ENCODE assay signal across 28 cellular contexts in the genomic region with DNA sequence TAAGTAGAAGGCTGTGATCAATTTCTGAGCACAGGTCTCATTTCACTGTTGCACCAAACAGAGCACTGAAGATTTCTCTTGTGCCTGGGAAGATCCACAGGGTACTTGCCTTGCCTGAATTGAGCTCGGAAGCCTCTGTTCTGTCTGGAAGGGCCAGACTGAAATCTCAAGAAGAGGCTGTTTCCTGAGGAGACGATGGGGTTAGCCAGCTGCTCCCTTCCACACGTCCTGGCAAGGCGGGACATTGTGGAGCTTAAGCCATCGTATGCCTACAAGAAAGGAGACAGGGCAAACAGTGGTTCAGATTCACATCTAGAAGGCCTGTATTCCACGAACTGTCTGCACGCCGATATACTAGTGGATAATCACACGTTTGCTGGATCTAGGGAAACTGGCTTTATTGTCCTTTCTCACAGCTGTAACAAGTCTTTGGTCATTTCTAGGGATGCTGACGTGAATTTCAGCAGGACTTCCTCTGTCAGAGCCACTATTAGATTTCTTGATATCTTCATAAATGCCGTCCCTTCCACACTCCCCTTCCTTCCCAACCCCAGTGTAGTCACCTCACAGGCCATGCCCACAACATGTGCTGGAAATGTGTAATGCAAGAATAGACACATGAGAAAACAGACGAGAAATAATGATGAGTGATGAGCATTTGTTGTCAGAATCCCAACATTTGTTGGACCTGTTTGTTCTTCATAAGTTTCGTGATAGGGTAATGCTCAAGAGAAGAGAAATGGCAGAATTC.
"Had no signal": no experiment of that assay in that cellular context is flagged by ENCODE, and none has a peak within 500 bp of the region (broad histone marks: within the 10 kb centered on the region; RNA-seq: fewer than 3 reads in every experiment).

No MANE protein-coding gene starts in this region.

- H3K27ac ChIP-seq: ascending aorta, breast epithelium, left lung, neutrophil, pancreas, psoas muscle, right lobe of liver, SJSA1, testis, upper lobe of left lung had no signal

- H3K4me3 ChIP-seq: ascending aorta, breast epithelium, coronary artery, left lung, mucosa of descending colon, pancreas, psoas muscle, right lobe of liver, SJSA1, skin epidermis, testis, upper lobe of left lung had no signal

- DNase-seq: activated CD4-positive, alpha-beta T cell treated with anti-CD3 and anti-CD28 coated beads for 1 hour; activated CD4-positive, alpha-beta T cell treated with anti-CD3 and anti-CD28 coated beads, Interleukin-2, amount 50 U/mL, for 1 hour; activated CD8-positive, alpha-beta T cell treated with anti-CD3 and anti-CD28 coated beads, Interleukin-2, amount 10 ng/mL, durations not matched to agents 7 days and 5 days; activated gamma-delta T cell treated with Interleukin-2 at 50 U/mL for 16 hours; cerebellar nuclear complex; endodermal cell; glutamatergic neuron; hippocampal formation; kidney glomerular epithelial cell; left lung; mucosa of descending colon; pancreas; psoas muscle; right lobe of liver; stimulated activated CD4-positive, alpha-beta T cell treated with anti-CD3 and anti-CD28 coated beads, Interleukin-15, amount 100 ng/mL, for 24 hours; stimulated activated CD8-positive, alpha-beta memory T cell treated with anti-CD3 and anti-CD28 coated beads, Interleukin-4, amount 100 ng/mL, for 48 hours; stimulated activated naive B cell treated with anti-CD40 and anti-IgM and Interleukin-4, amounts not matched to agents 10 μg/mL and 1 μg/mL and 100 μg/mL, for 72 hours; T-helper 1 cell; testis; upper lobe of left lung had no signal

- H3K4me1 Mint-ChIP-seq: stimulated activated naive B cell treated with anti-CD40 and anti-IgM and Interleukin-4, amounts not matched to agents 10 μg/mL and 1 μg/mL and 100 μg/mL, for 72 hours had no signal

- FAIRE-seq: frontal cortex, pancreas had no signal

- ATAC-seq: activated CD8-positive, alpha-beta T cell treated with anti-CD3 and anti-CD28 coated beads, Interleukin-2, amount 10 ng/mL, durations not matched to agents 7 days and 5 days; activated naive CD4-positive, alpha-beta T cell treated with anti-CD3 and anti-CD28 coated beads, Interleukin-2, amount 50 U/mL, for 72 hours; left lung; mucosa of descending colon; pancreas; psoas muscle; right lobe of liver; stimulated activated naive B cell treated with anti-CD40 and anti-IgM and Interleukin-4, amounts not matched to agents 10 μg/mL and 1 μg/mL and 100 μg/mL, for 72 hours had no signal

- H3K9me3 ChIP-seq: ascending aorta, breast epithelium, left lung, mucosa of descending colon, neutrophil, pancreas, psoas muscle, right lobe of liver, SJSA1, testis, upper lobe of left lung had no signal

- H3K27me3 ChIP-seq: ascending aorta, breast epithelium, left lung, neutrophil, pancreas, right lobe of liver, SJSA1, testis, upper lobe of left lung had no signal

- H3K27ac Mint-ChIP-seq: activated CD8-positive, alpha-beta T cell treated with anti-CD3 and anti-CD28 coated beads, Interleukin-2, amount 10 ng/mL, durations not matched to agents 7 days and 5 days; activated naive CD4-positive, alpha-beta T cell treated with anti-CD3 and anti-CD28 coated beads, Interleukin-2, amount 50 U/mL, for 72 hours; endodermal cell; stimulated activated naive B cell treated with anti-CD40 and anti-IgM and Interleukin-4, amounts not matched to agents 10 μg/mL and 1 μg/mL and 100 μg/mL, for 72 hours had no signal

- H3K36me3 Mint-ChIP-seq: activated naive CD4-positive, alpha-beta T cell treated with anti-CD3 and anti-CD28 coated beads, Interleukin-2, amount 50 U/mL, for 72 hours; stimulated activated naive B cell treated with anti-CD40 and anti-IgM and Interleukin-4, amounts not matched to agents 10 μg/mL and 1 μg/mL and 100 μg/mL, for 72 hours had no signal

- H3K4me1 ChIP-seq: ascending aorta, breast epithelium, pancreas, psoas muscle, right lobe of liver, testis had no signal

- H3K9me3 Mint-ChIP-seq: activated naive CD4-positive, alpha-beta T cell treated with anti-CD3 and anti-CD28 coated beads, Interleukin-2, amount 50 U/mL, for 72 hours; endodermal cell; stimulated activated naive B cell treated with anti-CD40 and anti-IgM and Interleukin-4, amounts not matched to agents 10 μg/mL and 1 μg/mL and 100 μg/mL, for 72 hours had no signal

- H3K27me3 Mint-ChIP-seq: stimulated activated naive B cell treated with anti-CD40 and anti-IgM and Interleukin-4, amounts not matched to agents 10 μg/mL and 1 μg/mL and 100 μg/mL, for 72 hours had no signal

- H3K36me3 ChIP-seq: ascending aorta, breast epithelium, left lung, neutrophil, pancreas, right lobe of liver, SJSA1, upper lobe of left lung had no signal

- H3K4me3 Mint-ChIP-seq: activated CD8-positive, alpha-beta T cell treated with anti-CD3 and anti-CD28 coated beads, Interleukin-2, amount 10 ng/mL, durations not matched to agents 7 days and 5 days; endodermal cell; stimulated activated naive B cell treated with anti-CD40 and anti-IgM and Interleukin-4, amounts not matched to agents 10 μg/mL and 1 μg/mL and 100 μg/mL, for 72 hours had no signal
